8 cellular contexts compared by ENCODE assay signal in genomic region chr12:92133795-92134637, GRCh38. TPM values are rescaled to one million over a fixed set of nuclear protein-coding genes. Genes with fewer than 3 reads are reported as not detected.
DNase-seq lines count a peak whose midpoint lies in the region; ATAC-seq and TF ChIP-seq lines count a peak whose summit lies in the region.

No MANE protein-coding gene starts in this region.

- H3K27ac ChIP-seq in HEK293 (ENCODE audit: extremely low read depth, low read depth, low read length), result no peak overlapping the region

- no peaks in the 10 kb centered on the region; a peak in 1 of 3 replicates for H3K36me3 ChIP-seq in HEK293 (ENCODE audit: control insufficient read depth in 2 of 2, insufficient read depth in 1 of 2, low read length in 2 of 2)

- H3K4me1 Mint-ChIP-seq in T-helper 17 cell, result peaks cover 71% of the 10 kb centered on the region

- DNase-seq in GF-D8 (lab: John Stamatoyannopoulos, UW), result peak; percentile 32
- no peak for DNase-seq in T-helper 17 cell
- DNase-seq in kidney tubule cell (ENCODE audit: low spot score), result peak; percentile 29
- no peak for DNase-seq in GM10266 (ENCODE audit: extremely low spot score)
- DNase-seq in DMS114 treated with DMSO at 0.1 percent for 48 hours (lab: John Stamatoyannopoulos, UW; ENCODE audit: unreplicated experiment), result no peak
- DNase-seq in globus pallidus (ENCODE audit: low spot score), result no peak

- H3K36me3 Mint-ChIP-seq in T-helper 17 cell (ENCODE audit: low read depth), result peaks cover 14% of the 10 kb centered on the region

- H3K4me3 ChIP-seq in HEK293 (ENCODE audit: low read depth, low read length), result no peak overlapping the region

- H3K4me1 ChIP-seq in HEK293 (ENCODE audit: control insufficient read depth, insufficient read depth, low read length), result peaks cover 28% of the 10 kb centered on the region

- peak; percentile 1 for ATAC-seq in T-helper 17 cell
- ATAC-seq in GM18517 (IDR thresholded peaks at IDR 0.05; ENCODE audit: unreplicated experiment), result no peak

- no peaks in the 10 kb centered on the region for H3K27me3 Mint-ChIP-seq in T-helper 17 cell

- H3K4me3 Mint-ChIP-seq in T-helper 17 cell, result peak overlapping the region; percentile 99

- H3K9me3 ChIP-seq in HEK293 (ENCODE audit: control insufficient read depth, insufficient read depth, low read depth, low read length) (no peaks in the 10 kb centered on the region), T-helper 17 cell (ENCODE audit: control insufficient read depth, low read length, poor library complexity, severe bottlenecking) (no peaks in the 10 kb centered on the region)

- no peak for TF ChIP-seq CTCF in HEK293 (tag by site-specific recombination; IDR thresholded peaks at IDR 0.05)
- TF ChIP-seq CTCF in GM10266 (IDR thresholded peaks at IDR 0.05; ENCODE audit: control insufficient read depth, insufficient read depth, low read depth, missing control alignments), result no peak

- H3K27ac Mint-ChIP-seq in T-helper 17 cell, result peak overlapping the region; percentile 99

- CTCF ChIA-PET in HEK293 (lab: Yijun Ruan, JAX), result interaction anchor here (0.6 to 1.4 kb wide), 5 partner anchors 98 to 567 kb away, joined by 3 to 5 read pairs (median 3); no protein-coding TSS in a partner anchor

- POLR2A ChIA-PET in HEK293 (lab: Yijun Ruan, JAX), result interaction anchor here (1.0 to 3.3 kb wide), 3 partner anchors 10 to 45 kb away, joined by 3 to 30 read pairs (median 4); partner anchors contain the start of gene BTG1

TF ChIP-seq in HEK293, 187 proteins besides CTCF, POLR2A, EP300 and RAD21:
- TF ChIP-seq TCF7L2 (IDR thresholded peaks at IDR 0.05; ENCODE audit: borderline replicate concordance, low read depth, low read length), result no peak
- TF ChIP-seq MZF1 (tag by site-specific recombination; IDR thresholded peaks at IDR 0.05; ENCODE audit: borderline replicate concordance), result peak; percentile 71; the same call in 1 of the 2 replicates
- peak; percentile 65 for TF ChIP-seq ZNF600 (tag by site-specific recombination; IDR thresholded peaks at IDR 0.05)

RNA-seq across cellular contexts. Expression of gene BTG1, which starts 11.6 kb away (rescaled TPM):
- 1,000 to 10,000 TPM; 1,109 to 1,137 TPM for total RNA-seq in T-helper 17 cell

Comparison
In these comparisons a context has a peak if more than half of its experiments do, and no peak if none do; other contexts are left out.
1. DNase-seq: peak in GF-D8 (single experiment) and kidney tubule cell (single experiment); none in T-helper 17 cell (0 of 3), GM10266 (single experiment), DMS114 treated with DMSO at 0.1 percent for 48 hours (single experiment) and globus pallidus (single experiment).